ENCODE assay signal across 15 cellular contexts in the genomic region with DNA sequence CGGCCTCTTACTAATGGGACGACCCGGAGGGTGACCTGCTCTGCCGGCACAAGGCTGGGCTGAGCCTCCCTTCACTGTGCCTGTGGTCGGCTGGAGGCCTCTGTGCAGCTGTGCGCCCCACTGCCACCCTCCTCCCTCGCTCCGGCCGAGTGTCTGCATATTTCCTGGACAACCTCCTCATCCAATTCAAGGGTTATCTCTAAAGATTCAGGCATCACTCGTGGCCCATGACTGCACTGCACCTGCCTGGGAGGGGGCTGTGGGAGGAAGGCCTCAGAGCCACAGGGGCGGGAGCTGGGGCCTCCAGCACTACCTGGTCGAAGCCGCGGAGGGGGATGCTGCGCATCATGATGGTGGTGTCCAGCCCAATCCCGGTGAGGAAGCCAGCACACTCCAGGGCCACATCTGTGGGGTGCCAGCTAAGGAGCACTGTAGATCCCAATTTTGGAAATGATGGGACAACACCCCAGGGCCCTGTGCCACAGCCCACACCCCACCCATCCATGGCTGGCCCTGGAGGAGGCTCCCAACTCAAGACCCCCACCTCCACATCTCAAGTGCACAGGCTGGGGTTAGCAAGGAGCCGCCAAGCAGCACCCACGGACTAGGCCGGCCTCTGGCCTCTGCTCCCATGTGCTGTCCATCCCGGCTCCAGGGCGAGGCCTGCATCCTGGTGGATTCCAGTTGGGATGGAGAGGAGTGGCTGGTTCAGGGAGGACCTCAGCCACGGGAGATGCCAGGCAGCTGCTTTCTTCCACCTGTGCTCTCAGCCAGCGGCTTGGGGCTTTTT. TPM values are rescaled to one million over a fixed set of nuclear protein-coding genes. Genes with fewer than 3 reads are reported as not detected.
DNase-seq lines count a peak whose midpoint lies in the region; ATAC-seq and TF ChIP-seq lines count a peak whose summit lies in the region.
"Had no signal": no experiment of that assay in that cellular context is flagged by ENCODE, and none has a peak within 500 bp of the region (broad histone marks: within the 10 kb centered on the region; RNA-seq: fewer than 3 reads in every experiment).

No MANE protein-coding gene starts in this region.

- no peak overlapping the region for H3K4me3 ChIP-seq in neuronal stem cell (ENCODE audit: low read length in 2 of 2)
- H3K4me3 ChIP-seq: GM23338, HAP-1, Peyer's patch had no signal

- intact Hi-C loops in CD4-positive, alpha-beta T cell (cut with DNase I, micrococcal nuclease), result no loop called here

- H3K4me2 ChIP-seq in neuronal stem cell (ENCODE audit: insufficient read depth, low read length, poor library complexity, severe bottlenecking), result no peak overlapping the region
- H3K4me2 ChIP-seq: GM23338, KMS-11 had no signal

- DNase-seq in CD4-positive, alpha-beta T cell, result no peak
- peak; percentile 13 for DNase-seq in NCI-H2171 (lab: John Stamatoyannopoulos, UW)
- no peak for DNase-seq in neuronal stem cell (ENCODE audit: low spot score)
- DNase-seq in activated CD8-positive, alpha-beta memory T cell treated with anti-CD3 and anti-CD28 coated beads, Interleukin-2, amount 50 U/mL, for 4 hours, result no peak
- DNase-seq: NCI-H1105, NCI-H2029 treated with DMSO at 0.1 percent for 48 hours, NCI-H524 treated with DMSO at 0.1 percent for 48 hours, Peyer's patch had no signal

- H4K8ac ChIP-seq in neuronal stem cell (ENCODE audit: low read depth, low read length), result no peak overlapping the region

- peak overlapping the region; percentile 28 for H2BK12ac ChIP-seq in neuronal stem cell (ENCODE audit: low read length)

- no peaks in the 10 kb centered on the region for H3K9me3 Mint-ChIP-seq in CD4-positive, alpha-beta T cell
- H3K9me3 Mint-ChIP-seq: CD8-positive, alpha-beta T cell; GM23338 had no signal

- H2BK5ac ChIP-seq in neuronal stem cell (ENCODE audit: low read length), result no peak overlapping the region

- H3K27me3 ChIP-seq in CD4-positive, alpha-beta T cell (ENCODE audit: control insufficient read depth, insufficient read depth, low read length), result no peaks in the 10 kb centered on the region
- H3K27me3 ChIP-seq in neuronal stem cell (ENCODE audit: control insufficient read depth in 3 of 3, insufficient read depth in 3 of 3, low read depth in 1 of 3, low read length in 3 of 3), result no peaks in the 10 kb centered on the region
- H3K27me3 ChIP-seq: Peyer's patch had no signal

- no CpG with 5 or more reads among the region's 23 CpGs for WGBS in neuronal stem cell (ENCODE audit: extremely low coverage in 2 of 2, insufficient read length in 2 of 2, insufficient replicate concordance in 1 of 2), 2 donors

- CTCF ChIA-PET in CD4-positive, alpha-beta T cell (lab: Charles Lee), result interaction anchor here (2.0 to 3.1 kb wide), 2 partner anchors 12 to 167 kb away, joined by 8 to 15 read pairs; no protein-coding TSS in a partner anchor

- H3K27me3 Mint-ChIP-seq in CD4-positive, alpha-beta T cell, result no peaks in the 10 kb centered on the region

- no peak overlapping the region for H3K4ac ChIP-seq in neuronal stem cell (ENCODE audit: low read length)

- peak overlapping the region; percentile 67 for H3K23ac ChIP-seq in neuronal stem cell (ENCODE audit: low read depth, low read length, poor library complexity)

- H3K4me3 Mint-ChIP-seq in CD4-positive, alpha-beta T cell, result no peak overlapping the region
- H3K4me3 Mint-ChIP-seq: CD8-positive, alpha-beta T cell; GM23338 had no signal

- no peak for TF ChIP-seq CTCF in CD4-positive, alpha-beta T cell (IDR thresholded peaks at IDR 0.05)

- H2BK120ac ChIP-seq in neuronal stem cell (ENCODE audit: low read depth, low read length), result no peak overlapping the region

- no peaks in the 10 kb centered on the region for H3K36me3 ChIP-seq in neuronal stem cell (replicated peaks in 1 of 2; ENCODE audit: control insufficient read depth in 2 of 2, insufficient read depth in 2 of 2, low read length in 2 of 2)
- H3K36me3 ChIP-seq: HAP-1 had no signal

- no peak overlapping the region for H2AFZ ChIP-seq in neuronal stem cell (ENCODE audit: low read length)
- H2AFZ ChIP-seq: GM23338 had no signal

- peaks cover 42% of the 10 kb centered on the region for H3K4me1 Mint-ChIP-seq in CD4-positive, alpha-beta T cell (ENCODE audit: low read depth)

- H3K18ac ChIP-seq in neuronal stem cell (ENCODE audit: low read length), result peak overlapping the region; percentile 56

- POLR2A ChIA-PET in CD4-positive, alpha-beta T cell (lab: Charles Lee), result interaction anchor here (0.8 to 1.4 kb wide), 4 partner anchors 12 to 42 kb away, joined by 3 to 6 read pairs (median 4); no protein-coding TSS in a partner anchor

- H3K36me3 Mint-ChIP-seq in CD4-positive, alpha-beta T cell (ENCODE audit: low read depth), result peaks cover 6% of the 10 kb centered on the region

- peak overlapping the region; percentile 60 for H2BK15ac ChIP-seq in neuronal stem cell (ENCODE audit: low read length)

- ATAC-seq in CD4-positive, alpha-beta T cell (ENCODE audit: poor library complexity), result no peak
- ATAC-seq in GM19328 (IDR thresholded peaks at IDR 0.05; ENCODE audit: unreplicated experiment), result no peak
- ATAC-seq: CD8-positive, alpha-beta T cell; GM23338; Right ventricle myocardium inferior had no signal

- H4K91ac ChIP-seq in neuronal stem cell (ENCODE audit: low read depth, low read length, poor library complexity), result no peak overlapping the region

- no peak overlapping the region for H3K27ac ChIP-seq in CD4-positive, alpha-beta T cell (ENCODE audit: low read depth, low read length)
- H3K27ac ChIP-seq in neuronal stem cell (replicated peaks; ENCODE audit: low read length), result no peak overlapping the region
- H3K27ac ChIP-seq: HL-60, KMS-11, Peyer's patch had no signal

- no peaks in the 10 kb centered on the region for H3K9me3 ChIP-seq in CD4-positive, alpha-beta T cell (ENCODE audit: control insufficient read depth, low read length)
- H3K9me3 ChIP-seq in neuronal stem cell (replicated peaks in 1 of 2; ENCODE audit: control insufficient read depth in 2 of 2, insufficient read depth in 1 of 2, low read depth in 1 of 2, low read length in 2 of 2), result no peaks in the 10 kb centered on the region
- H3K9me3 ChIP-seq: HAP-1, Peyer's patch had no signal

- peak overlapping the region; percentile 10 for H3K14ac ChIP-seq in neuronal stem cell (ENCODE audit: low read length)

- peaks cover 3% of the 10 kb centered on the region for H3K79me1 ChIP-seq in neuronal stem cell (ENCODE audit: low read depth, low read length)

- peak overlapping the region; percentile 97 for H3K27ac Mint-ChIP-seq in CD4-positive, alpha-beta T cell
- H3K27ac Mint-ChIP-seq: CD8-positive, alpha-beta T cell; GM23338 had no signal

- peaks cover 15 to 25% of the 10 kb centered on the region in 2 donors for H3K4me1 ChIP-seq in neuronal stem cell (ENCODE audit: control insufficient read depth in 2 of 2, insufficient read depth in 1 of 2, low read depth in 1 of 2, low read length in 2 of 2)
- H3K4me1 ChIP-seq: HAP-1 had no signal

- no peak overlapping the region for H3K9ac ChIP-seq in neuronal stem cell (ENCODE audit: low read depth, low read length, poor library complexity)
- H3K9ac ChIP-seq: KMS-11 had no signal

- H2AK5ac ChIP-seq in neuronal stem cell (ENCODE audit: low read depth, low read length), result peak overlapping the region; percentile 76

RNA-seq across cellular contexts. Expression of a gene that starts 43.2 kb away (rescaled TPM):
- 1 to 10 TPM; 3.0 to 6.5 TPM for total RNA-seq in CD4-positive, alpha-beta T cell
- polyA plus RNA-seq in neuronal stem cell (2013, experiment 1 of 2), result 7.9 TPM
- 8.3 TPM for polyA plus RNA-seq in neuronal stem cell (2013, experiment 2 of 2)

RNA-seq across cellular contexts. Expression of a gene that starts 43.2 kb away (rescaled TPM):
- 10 to 100 TPM; 24.7 TPM for total RNA-seq in CD4-positive, alpha-beta T cell
- 9.7 TPM for polyA plus RNA-seq in neuronal stem cell (2013, experiment 1 of 2)
- polyA plus RNA-seq in neuronal stem cell (2013, experiment 2 of 2), result 10.2 TPM

RNA-seq across cellular contexts. Expression of a gene that starts 43.7 kb away (rescaled TPM):
- 10 to 100 TPM; 11.3 to 11.4 TPM for total RNA-seq in CD4-positive, alpha-beta T cell
- polyA plus RNA-seq in neuronal stem cell (2013, experiment 1 of 2), result 7.3 TPM
- 6.4 TPM for polyA plus RNA-seq in neuronal stem cell (2013, experiment 2 of 2)

RNA-seq across cellular contexts. Expression of a gene that starts 43.7 kb away (rescaled TPM):
- 10 to 100 TPM; 18.6 to 19.5 TPM for total RNA-seq in CD4-positive, alpha-beta T cell
- polyA plus RNA-seq in neuronal stem cell (2013, experiment 1 of 2), result 16.7 TPM
- polyA plus RNA-seq in neuronal stem cell (2013, experiment 2 of 2), result 17.7 TPM
